Comparison of ENCODE assay signal across 8 cellular contexts in the genomic region with DNA sequence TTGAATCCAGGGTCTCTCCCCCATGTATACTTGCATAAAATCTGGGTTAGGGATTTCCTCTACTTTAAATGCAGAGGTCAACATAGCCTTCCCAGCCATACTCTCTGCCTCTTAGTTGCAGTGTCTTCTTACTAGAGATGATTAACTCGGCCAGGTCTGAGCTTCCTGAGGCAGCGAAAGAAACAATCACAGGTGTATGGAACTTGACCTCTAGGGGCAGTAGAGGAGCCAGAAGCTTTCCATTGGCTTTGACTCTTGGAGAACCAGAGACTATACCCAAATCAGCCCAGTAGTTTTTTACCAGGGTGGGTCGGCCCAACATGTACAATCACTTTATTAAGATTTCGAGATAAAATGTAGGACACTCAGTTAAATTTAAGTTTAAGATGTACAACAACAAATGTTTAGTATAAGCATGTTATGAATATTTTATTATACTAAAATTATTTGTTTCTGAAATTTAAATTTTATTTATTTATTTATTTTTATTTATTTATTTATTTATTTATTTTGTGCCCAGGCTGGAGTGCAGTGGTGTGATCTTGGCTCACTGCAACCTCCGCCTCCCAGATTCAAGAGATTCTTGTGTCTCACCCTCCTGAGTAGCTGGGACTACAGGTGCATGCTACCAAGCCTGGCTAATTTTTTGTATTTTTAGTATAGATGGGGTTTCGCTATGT. TPM values are rescaled to one million over a fixed set of nuclear protein-coding genes. Genes with fewer than 3 reads are reported as not detected.
DNase-seq lines count a peak whose midpoint lies in the region; ATAC-seq and TF ChIP-seq lines count a peak whose summit lies in the region.

No MANE protein-coding gene starts in this region.

- H3K36me3 ChIP-seq in right lobe of liver = no peaks in the 10 kb centered on the region

- WGBS in right lobe of liver (ENCODE audit: insufficient coverage, low coverage, low lambda C conversion rate, missing lambda C conversion rate) = 55% methylated on average over 6 of the region's 6 CpGs

- ATAC-seq in right lobe of liver (peak in 3 of 4 donors; percentile 21 to 44 (median 30)), Right ventricle myocardium inferior (no peak)

- H3K27ac ChIP-seq in RWPE1 (no peak overlapping the region), right lobe of liver (no peak overlapping the region)

- no peaks in the 10 kb centered on the region for H3K9me3 ChIP-seq in right lobe of liver

- no peak overlapping the region for H3K27ac Mint-ChIP-seq in activated naive CD4-positive, alpha-beta T cell treated with anti-CD3 and anti-CD28 coated beads, Interleukin-2, amount 10 ng/mL, durations not matched to agents 7 days and 5 days

- TF ChIP-seq CTCF in RWPE1 (conservative IDR thresholded peaks at IDR 0.05; ENCODE audit: low read depth) (peak; percentile 21; the same call in 1 of the 2 replicates), right lobe of liver (IDR thresholded peaks at IDR 0.05) (peak in 3 of 4 donors; percentile 31 to 48 (median 37))

- no peak overlapping the region for H3K4me3 Mint-ChIP-seq in activated naive CD4-positive, alpha-beta T cell treated with anti-CD3 and anti-CD28 coated beads, Interleukin-2, amount 10 ng/mL, durations not matched to agents 7 days and 5 days

- H3K4me1 ChIP-seq in right lobe of liver = no peaks in the 10 kb centered on the region

- no peaks in the 10 kb centered on the region for H3K36me3 Mint-ChIP-seq in activated naive CD4-positive, alpha-beta T cell treated with anti-CD3 and anti-CD28 coated beads, Interleukin-2, amount 10 ng/mL, durations not matched to agents 7 days and 5 days

- H3K4me3 ChIP-seq in right lobe of liver = no peak overlapping the region

- no peaks in the 10 kb centered on the region for H3K9me3 Mint-ChIP-seq in activated naive CD4-positive, alpha-beta T cell treated with anti-CD3 and anti-CD28 coated beads, Interleukin-2, amount 10 ng/mL, durations not matched to agents 7 days and 5 days

- no peaks in the 10 kb centered on the region for H3K27me3 ChIP-seq in right lobe of liver

- intact Hi-C loops in right lobe of liver (cut with DNase I) (no loop called here), Right ventricle myocardium inferior (cut with DNase I) (no loop called here)

- no peaks in the 10 kb centered on the region for H3K4me1 Mint-ChIP-seq in activated naive CD4-positive, alpha-beta T cell treated with anti-CD3 and anti-CD28 coated beads, Interleukin-2, amount 10 ng/mL, durations not matched to agents 7 days and 5 days

- peaks cover 20% of the 10 kb centered on the region for H3K27me3 Mint-ChIP-seq in activated naive CD4-positive, alpha-beta T cell treated with anti-CD3 and anti-CD28 coated beads, Interleukin-2, amount 10 ng/mL, durations not matched to agents 7 days and 5 days

- CTCF ChIA-PET in activated naive CD4-positive, alpha-beta T cell treated with anti-CD3 and anti-CD28 coated beads, Interleukin-2, amount 10 ng/mL, durations not matched to agents 7 days and 5 days (lab: Charles Lee) = interaction anchor here (0.6 to 1.6 kb wide), 4 partner anchors 18 to 77 kb away, joined by 3 to 4 read pairs (median 3); no protein-coding TSS in a partner anchor
- CTCF ChIA-PET in HEK293T (lab: Yijun Ruan, JAX) (interaction anchor here (0.7 to 1.4 kb wide), 3 partner anchors 11 to 30 kb away, joined by 3 read pairs; no protein-coding TSS in a partner anchor), RWPE1 (lab: Yijun Ruan, JAX) (interaction anchor here (0.7 to 1.1 kb wide), 3 partner anchors 25 to 53 kb away, joined by 3 to 5 read pairs (median 3); no protein-coding TSS in a partner anchor)

- POLR2A ChIA-PET in HEK293T (lab: Yijun Ruan, JAX) (no interaction called here), RWPE1 (lab: Yijun Ruan, JAX; ENCODE audit: low non-redundant PET) (no interaction called here)

- peak; percentile 21 for DNase-seq in activated naive CD4-positive, alpha-beta T cell treated with anti-CD3 and anti-CD28 coated beads, Interleukin-2, amount 10 ng/mL, durations not matched to agents 7 days and 5 days
- no peak for DNase-seq in activated naive CD4-positive, alpha-beta T cell (lab: John Stamatoyannopoulos, UW)
- peak; percentile 35 for DNase-seq in HEK293T (ENCODE audit: extremely low spot score)
- peak; percentile 5 for DNase-seq in RWPE1 (ENCODE audit: low spot score)
- no peak for DNase-seq in right lobe of liver
- no peak for DNase-seq in 8988T
- DNase-seq in NCI-H1417 treated with DMSO at 0.1 percent for 48 hours (lab: John Stamatoyannopoulos, UW) = no peak
- DNase-seq in Right ventricle myocardium inferior (ENCODE audit: missing footprints) = no peak

- TF ChIP-seq POLR2A in right lobe of liver (IDR thresholded peaks at IDR 0.05) = no peak

TF ChIP-seq in HEK293T, 16 proteins besides CTCF, POLR2A, EP300 and RAD21:
- no peak for TF ChIP-seq FOXK2 (IDR thresholded peaks at IDR 0.05)
- no peak for TF ChIP-seq FOXA1 (IDR thresholded peaks at IDR 0.05)
- no peak for TF ChIP-seq ELF4 (IDR thresholded peaks at IDR 0.05)
- TF ChIP-seq HDGF (IDR thresholded peaks at IDR 0.05; ENCODE audit: borderline replicate concordance) = no peak
- TF ChIP-seq SP1 (IDR thresholded peaks at IDR 0.05) = no peak
- no peak for TF ChIP-seq TARDBP (IDR thresholded peaks at IDR 0.05)
- TF ChIP-seq CTBP1 (IDR thresholded peaks at IDR 0.05; ENCODE audit: borderline replicate concordance) = no peak
- TF ChIP-seq, protein P1, sequence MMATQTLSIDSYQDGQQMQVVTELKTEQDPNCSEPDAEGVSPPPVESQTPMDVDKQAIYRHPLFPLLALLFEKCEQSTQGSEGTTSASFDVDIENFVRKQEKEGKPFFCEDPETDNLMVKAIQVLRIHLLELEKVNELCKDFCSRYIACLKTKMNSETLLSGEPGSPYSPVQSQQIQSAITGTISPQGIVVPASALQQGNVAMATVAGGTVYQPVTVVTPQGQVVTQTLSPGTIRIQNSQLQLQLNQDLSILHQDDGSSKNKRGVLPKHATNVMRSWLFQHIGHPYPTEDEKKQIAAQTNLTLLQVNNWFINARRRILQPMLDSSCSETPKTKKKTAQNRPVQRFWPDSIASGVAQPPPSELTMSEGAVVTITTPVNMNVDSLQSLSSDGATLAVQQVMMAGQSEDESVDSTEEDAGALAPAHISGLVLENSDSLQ (IDR thresholded peaks at IDR 0.05) = no peak
- TF ChIP-seq LEF1 (IDR thresholded peaks at IDR 0.05; ENCODE audit: borderline replicate concordance) = no peak
- TF ChIP-seq NFRKB (IDR thresholded peaks at IDR 0.05) = no peak

RNA-seq across cellular contexts. Expression of a gene that starts 48.0 kb away (rescaled TPM):
- total RNA-seq in right lobe of liver (not detected), Right ventricle myocardium inferior (not detected)

Comparison
In these comparisons a context has a peak if more than half of its experiments do, and no peak if none do; other contexts are left out.
1. DNase-seq: peak in activated naive CD4-positive, alpha-beta T cell treated with anti-CD3 and anti-CD28 coated beads, Interleukin-2, amount 10 ng/mL, durations not matched to agents 7 days and 5 days (single experiment), HEK293T (single experiment) and RWPE1 (single experiment); none in activated naive CD4-positive, alpha-beta T cell (0 of 4), right lobe of liver (0 of 3), 8988T (single experiment), NCI-H1417 treated with DMSO at 0.1 percent for 48 hours (single experiment) and Right ventricle myocardium inferior (single experiment).